In the genomic region with DNA sequence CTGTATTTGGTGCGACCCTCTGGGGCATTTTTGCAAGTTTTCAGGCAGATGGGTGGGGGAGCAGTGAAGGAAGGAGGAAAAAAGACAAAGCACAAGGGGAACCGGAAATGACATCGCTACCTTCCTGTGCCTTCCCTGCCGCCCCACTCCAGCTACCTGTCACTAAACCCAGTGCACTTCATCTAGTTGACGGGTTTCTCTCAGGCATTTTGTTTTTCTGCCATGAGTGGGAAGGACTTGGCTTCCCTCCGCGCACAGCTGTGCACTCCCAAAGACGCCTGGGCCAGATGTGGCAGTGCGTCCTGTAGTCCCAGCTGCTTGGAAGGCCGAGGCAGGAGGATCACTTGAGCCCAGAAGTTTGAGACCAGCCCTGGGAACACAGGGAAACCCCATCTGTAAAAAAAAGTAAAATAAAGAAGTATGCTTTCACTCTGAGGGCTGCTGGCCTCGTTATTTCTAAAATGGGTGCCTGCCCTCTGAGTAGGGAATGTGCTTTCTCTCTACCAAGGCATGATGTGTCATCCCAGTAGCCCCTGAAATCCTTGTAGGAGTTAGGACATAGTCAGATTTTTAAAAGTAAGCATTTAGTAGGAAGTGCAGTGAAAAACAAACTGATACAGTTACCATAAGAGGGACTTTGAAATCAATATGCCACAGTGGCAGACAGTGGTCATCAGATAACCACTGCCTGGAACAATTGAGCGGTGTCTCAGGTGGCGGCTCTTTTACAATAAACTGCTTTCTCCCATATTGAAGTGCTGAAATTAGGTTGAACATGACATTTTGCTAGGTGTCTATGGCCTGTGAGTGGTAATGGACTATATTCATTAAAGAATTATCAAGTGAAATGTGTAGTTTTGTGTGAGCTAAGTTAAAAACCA, we compare ENCODE assay signal across 9 cellular contexts.
A peak's percentile ranks its signal among the peaks of the same experiment; 100 is the strongest.
DNase-seq lines count a peak whose midpoint lies in the region; ATAC-seq and TF ChIP-seq lines count a peak whose summit lies in the region.
"Had no signal": no experiment of that assay in that cellular context is flagged by ENCODE, and none has a peak within 500 bp of the region (broad histone marks: within the 10 kb centered on the region; RNA-seq: fewer than 3 reads in every experiment).

No MANE protein-coding gene starts in this region.

- DNase-seq in natural killer cell treated with Interleukin-12 subunit alpha and Interleukin-12 subunit beta and Interleukin-15 and Interleukin-18, amount 100 ng/mL, for 72 hours (ENCODE audit: low spot score), result no peak
- DNase-seq in natural killer cell (no peak), right cardiac atrium (peak in 1 of 3 donors; percentile 81), upper lobe of left lung (no peak), HuH-7.5 (ENCODE audit: low spot score) (no peak), anterior cingulate cortex (lab: John Stamatoyannopoulos, UW) (no peak), thyroid gland (no peak)
- peak; percentile 79 for DNase-seq in activated CD8-positive, alpha-beta T cell treated with anti-CD3 and anti-CD28 coated beads for 36 hours
- DNase-seq: NCI-H1417 treated with DMSO at 0.1 percent for 48 hours had no signal

- no peaks in the 10 kb centered on the region for H3K27me3 Mint-ChIP-seq in natural killer cell treated with Interleukin-12 subunit alpha and Interleukin-12 subunit beta and Interleukin-15 and Interleukin-18, amount 100 ng/mL, for 72 hours
- H3K27me3 Mint-ChIP-seq in natural killer cell (ENCODE audit: low read depth in 2 of 2), result no peaks in the 10 kb centered on the region
- H3K27me3 Mint-ChIP-seq in activated CD8-positive, alpha-beta T cell treated with anti-CD3 and anti-CD28 coated beads for 36 hours, result no peaks in the 10 kb centered on the region

- no peak overlapping the region for H3K4me3 Mint-ChIP-seq in natural killer cell treated with Interleukin-12 subunit alpha and Interleukin-12 subunit beta and Interleukin-15 and Interleukin-18, amount 100 ng/mL, for 72 hours
- no peak overlapping the region for H3K4me3 Mint-ChIP-seq in natural killer cell
- peak overlapping the region; percentile 37 for H3K4me3 Mint-ChIP-seq in activated CD8-positive, alpha-beta T cell treated with anti-CD3 and anti-CD28 coated beads for 36 hours

- H3K4me1 Mint-ChIP-seq in natural killer cell treated with Interleukin-12 subunit alpha and Interleukin-12 subunit beta and Interleukin-15 and Interleukin-18, amount 100 ng/mL, for 72 hours (ENCODE audit: low read depth in 2 of 2), result peaks cover 23 to 39% of the 10 kb centered on the region in 2 donors
- peaks cover 24 to 26% of the 10 kb centered on the region in 2 donors for H3K4me1 Mint-ChIP-seq in natural killer cell
- H3K4me1 Mint-ChIP-seq in activated CD8-positive, alpha-beta T cell treated with anti-CD3 and anti-CD28 coated beads for 36 hours (ENCODE audit: low read depth), result peaks cover 68% of the 10 kb centered on the region

- POLR2A ChIA-PET in activated CD8-positive, alpha-beta T cell treated with anti-CD3 and anti-CD28 coated beads for 36 hours (lab: Charles Lee), result interaction anchor here (0.6 to 1.1 kb wide), 4 partner anchors 26 to 133 kb away, joined by 3 read pairs; no protein-coding TSS in a partner anchor

- no peak for TF ChIP-seq POLR2A in upper lobe of left lung (IDR thresholded peaks at IDR 0.05)
- TF ChIP-seq POLR2A in thyroid gland (IDR thresholded peaks at IDR 0.05), result no peak

- H3K27me3 ChIP-seq in right cardiac atrium (ENCODE audit: control insufficient read depth, insufficient read depth) (no peaks in the 10 kb centered on the region), upper lobe of left lung (no peaks in the 10 kb centered on the region), thyroid gland (no peaks in the 10 kb centered on the region)

- no peak overlapping the region for H3K4me3 ChIP-seq in right cardiac atrium (ENCODE audit: low read length)
- H3K4me3 ChIP-seq in upper lobe of left lung, result no peak overlapping the region
- H3K4me3 ChIP-seq in thyroid gland (replicated peaks in 1 of 3), result no peak overlapping the region

- TF ChIP-seq CTCF in natural killer cell (IDR thresholded peaks at IDR 0.05), result no peak
- no peak for TF ChIP-seq CTCF in activated CD8-positive, alpha-beta T cell treated with anti-CD3 and anti-CD28 coated beads for 36 hours (IDR thresholded peaks at IDR 0.05)
- no peak for TF ChIP-seq CTCF in upper lobe of left lung (IDR thresholded peaks at IDR 0.05)
- TF ChIP-seq CTCF in thyroid gland (IDR thresholded peaks at IDR 0.05), result no peak

- CTCF ChIA-PET in activated CD8-positive, alpha-beta T cell treated with anti-CD3 and anti-CD28 coated beads for 36 hours (lab: Charles Lee), result interaction anchor here (1.0 to 1.3 kb wide), 2 partner anchors 141 to 183 kb away, joined by 3 to 4 read pairs; no protein-coding TSS in a partner anchor

- peaks cover 3 to 16% (median 7%) of the 10 kb centered on the region in 4 donors for H3K36me3 ChIP-seq in upper lobe of left lung
- H3K36me3 ChIP-seq in thyroid gland, result peaks cover 0 to 2% of the 10 kb centered on the region in 2 donors

- intact Hi-C loops in natural killer cell (cut with micrococcal nuclease) (no loop called here), right cardiac atrium (cut with DNase I) (no loop called here), thyroid gland (cut with DNase I) (no loop called here)
- intact Hi-C loops in activated CD8-positive, alpha-beta T cell treated with anti-CD3 and anti-CD28 coated beads for 36 hours (cut with micrococcal nuclease), result no loop called here

- H3K36me3 Mint-ChIP-seq in natural killer cell treated with Interleukin-12 subunit alpha and Interleukin-12 subunit beta and Interleukin-15 and Interleukin-18, amount 100 ng/mL, for 72 hours, result peaks cover 4% of the 10 kb centered on the region
- no peaks in the 10 kb centered on the region for H3K36me3 Mint-ChIP-seq in natural killer cell
- peaks cover 54% of the 10 kb centered on the region for H3K36me3 Mint-ChIP-seq in activated CD8-positive, alpha-beta T cell treated with anti-CD3 and anti-CD28 coated beads for 36 hours (ENCODE audit: low read depth)

- TF ChIP-seq EP300 in upper lobe of left lung (IDR thresholded peaks at IDR 0.05), result no peak

- H3K9me3 Mint-ChIP-seq in natural killer cell treated with Interleukin-12 subunit alpha and Interleukin-12 subunit beta and Interleukin-15 and Interleukin-18, amount 100 ng/mL, for 72 hours, result no peaks in the 10 kb centered on the region
- H3K9me3 Mint-ChIP-seq in natural killer cell, result no peaks in the 10 kb centered on the region
- H3K9me3 Mint-ChIP-seq in activated CD8-positive, alpha-beta T cell treated with anti-CD3 and anti-CD28 coated beads for 36 hours, result no peaks in the 10 kb centered on the region

- H3K4me1 ChIP-seq in right cardiac atrium (ENCODE audit: control insufficient read depth, insufficient read depth, low read length) (no peaks in the 10 kb centered on the region), upper lobe of left lung (peaks cover 5 to 17% (median 16%) of the 10 kb centered on the region in 4 donors), thyroid gland (no peaks in the 10 kb centered on the region)

- peak overlapping the region; percentile 44 to 62 for H3K27ac Mint-ChIP-seq in natural killer cell treated with Interleukin-12 subunit alpha and Interleukin-12 subunit beta and Interleukin-15 and Interleukin-18, amount 100 ng/mL, for 72 hours
- H3K27ac Mint-ChIP-seq in natural killer cell, result peak overlapping the region in 1 of 2 donors; percentile 58
- peak overlapping the region; percentile 96 for H3K27ac Mint-ChIP-seq in activated CD8-positive, alpha-beta T cell treated with anti-CD3 and anti-CD28 coated beads for 36 hours

- WGBS in right cardiac atrium, result 68% methylated on average over 13 of the region's 13 CpGs
- 58 to 61% methylated on average over 13 of the region's 13 CpGs for WGBS in upper lobe of left lung, 2 donors
- 79 to 86% methylated on average over 13 of the region's 13 CpGs for WGBS in thyroid gland, 2 donors

- ATAC-seq in natural killer cell treated with Interleukin-12 subunit alpha and Interleukin-12 subunit beta and Interleukin-15 and Interleukin-18, amount 100 ng/mL, for 72 hours, result no peak
- no peak for ATAC-seq in natural killer cell
- ATAC-seq in activated CD8-positive, alpha-beta T cell treated with anti-CD3 and anti-CD28 coated beads for 36 hours, result peak; percentile 25
- ATAC-seq in right cardiac atrium, result peak; percentile 34 to 53
- ATAC-seq in upper lobe of left lung (ENCODE audit: low FRiP score in 2 of 2), result peak in 1 of 2 donors; percentile 47

- H3K27ac ChIP-seq in right cardiac atrium (ENCODE audit: low read length), result no peak overlapping the region
- H3K27ac ChIP-seq in upper lobe of left lung, result peak overlapping the region; percentile 12 to 70 (median 40)
- no peak overlapping the region for H3K27ac ChIP-seq in thyroid gland

- H3K9me3 ChIP-seq in right cardiac atrium (ENCODE audit: control insufficient read depth, low read length), result no peaks in the 10 kb centered on the region
- no peaks in the 10 kb centered on the region for H3K9me3 ChIP-seq in upper lobe of left lung
- no peaks in the 10 kb centered on the region for H3K9me3 ChIP-seq in thyroid gland

Comparison
In these comparisons a context has a peak if more than half of its experiments do, and no peak if none do; other contexts are left out.
1. ATAC-seq: peak in activated CD8-positive, alpha-beta T cell treated with anti-CD3 and anti-CD28 coated beads for 36 hours (single experiment) and right cardiac atrium (2 of 2); none in natural killer cell treated with Interleukin-12 subunit alpha and Interleukin-12 subunit beta and Interleukin-15 and Interleukin-18, amount 100 ng/mL, for 72 hours (0 of 2) and natural killer cell (0 of 3).
2. H3K27ac ChIP-seq: peak in upper lobe of left lung (4 of 4); none in right cardiac atrium (single experiment) and thyroid gland (0 of 3).